13 cellular contexts compared by ENCODE assay signal in genomic region chr6:20455175-20456075, GRCh38. TPM values are rescaled to one million over a fixed set of nuclear protein-coding genes. Genes with fewer than 3 reads are reported as not detected.
A peak's percentile ranks its signal among the peaks of the same experiment; 100 is the strongest.
DNase-seq lines count a peak whose midpoint lies in the region; ATAC-seq, FAIRE-seq and TF ChIP-seq lines count a peak whose summit lies in the region.
"Had no signal": no experiment of that assay in that cellular context is flagged by ENCODE, and none has a peak within 500 bp of the region (broad histone marks: within the 10 kb centered on the region; RNA-seq: fewer than 3 reads in every experiment).

No MANE protein-coding gene starts in this region.

- H4K20me1 ChIP-seq in GM23338 (replicated peaks; ENCODE audit: insufficient read depth) (peaks cover 61% of the 10 kb centered on the region), Karpas-422 (ENCODE audit: insufficient read depth, low read depth, low read length) (0 out of 2 replicates have a peak, but pooled peaks cover 7% of the 10 kb centered on the region)

- H3K79me2 ChIP-seq in GM23338 (replicated peaks; ENCODE audit: insufficient read depth) (peaks cover 100% of the 10 kb centered on the region), Karpas-422 (ENCODE audit: low read length) (peaks cover 100% of the 10 kb centered on the region)

- no peaks in the 10 kb centered on the region for H3K9me2 ChIP-seq in GM23338 (ENCODE audit: insufficient read depth)
- H3K9me2 ChIP-seq in Karpas-422 (replicated peaks; ENCODE audit: insufficient read depth, low read length), result no peaks in the 10 kb centered on the region

- no peaks in the 10 kb centered on the region for H3K9me3 ChIP-seq in A549
- no peaks in the 10 kb centered on the region for H3K9me3 ChIP-seq in Karpas-422 (ENCODE audit: low read length)

- H3K9me3 Mint-ChIP-seq in GM23338, result no peaks in the 10 kb centered on the region
- H3K9me3 Mint-ChIP-seq: natural killer cell had no signal

- no peak for FAIRE-seq in A549 (lab: Jason Lieb, UNC)

- peaks cover 30% of the 10 kb centered on the region for H3K4me1 Mint-ChIP-seq in GM23338

- H3K27me3 Mint-ChIP-seq in GM23338 (ENCODE audit: insufficient read depth, low read depth, poor library complexity), result peaks cover 10% of the 10 kb centered on the region
- H3K27me3 Mint-ChIP-seq: T-helper 17 cell had no signal

- peaks cover 17% of the 10 kb centered on the region; the same call in 2 of the 3 replicates for H3K4me1 ChIP-seq in A549
- peaks cover 20% of the 10 kb centered on the region for H3K4me1 ChIP-seq in GM23338 (ENCODE audit: insufficient read depth)
- H3K4me1 ChIP-seq in Karpas-422 (ENCODE audit: low read length), result no peaks in the 10 kb centered on the region

- no peaks in the 10 kb centered on the region for H3F3A ChIP-seq in GM23338 (replicated peaks; ENCODE audit: low read depth)

- H2AFZ ChIP-seq in GM23338 (no peak overlapping the region), Karpas-422 (ENCODE audit: low read length) (no peak overlapping the region)

- CTCF ChIA-PET in A549 (lab: Yijun Ruan, JAX), result no interaction called here

- no peak for TF ChIP-seq EP300 in A549 (IDR thresholded peaks at IDR 0.05)

- TF ChIP-seq CTCF in A549 (IDR thresholded peaks at IDR 0.05) (no peak), GM23338 (conservative IDR thresholded peaks at IDR 0.05; ENCODE audit: low read depth in 2 of 2) (no peak)

- peak overlapping the region; percentile 28; the same call in 1 of the 3 replicates for H3K4me2 ChIP-seq in A549
- H3K4me2 ChIP-seq in GM23338, result no peak overlapping the region
- H3K4me2 ChIP-seq in Karpas-422 (ENCODE audit: low read depth, low read length, poor library complexity, severe bottlenecking), result no peak overlapping the region

- H3K9ac ChIP-seq in Karpas-422 (ENCODE audit: low read length), result no peak overlapping the region

- H3K27ac Mint-ChIP-seq in GM23338, result peak overlapping the region; percentile 36

- DNase-seq in A549 (ENCODE audit: low read depth in 1 of 2, low spot score in 1 of 2) (no peak), GM23338 (ENCODE audit: low spot score) (no peak), amniotic epithelial cell (ENCODE audit: low read depth) (peak; percentile 28), hepatic stellate cell (ENCODE audit: low spot score) (peak; percentile 9), caudate nucleus (lab: John Stamatoyannopoulos, UW) (no peak), Karpas-422 (no peak), DMS 273 treated with DMSO at 0.1 percent for 48 hours (lab: John Stamatoyannopoulos, UW) (no peak)
- DNase-seq: amniotic stem cell; KBM-7; natural killer cell; stimulated activated CD8-positive, alpha-beta memory T cell treated with anti-CD3 and anti-CD28 coated beads, Interleukin-4, amount 100 ng/mL, for 48 hours; T-helper 17 cell had no signal

- H3K27ac ChIP-seq in A549 (no peak overlapping the region), GM23338 (ENCODE audit: low read depth) (peak overlapping the region; percentile 24; the same call in 1 of the 2 replicates), caudate nucleus (ENCODE audit: low read depth, low read length) (no peak overlapping the region), Karpas-422 (ENCODE audit: low read length) (no peak overlapping the region)

- H3K27me3 ChIP-seq in GM23338 (ENCODE audit: insufficient read depth), result no peaks in the 10 kb centered on the region
- H3K27me3 ChIP-seq in Karpas-422 (ENCODE audit: low read length), result no peaks in the 10 kb centered on the region

- H3K4me3 Mint-ChIP-seq in GM23338, result no peak overlapping the region
- H3K4me3 Mint-ChIP-seq: natural killer cell, T-helper 17 cell had no signal

- H3K36me3 Mint-ChIP-seq in GM23338 (ENCODE audit: low read depth), result peaks cover 39% of the 10 kb centered on the region
- H3K36me3 Mint-ChIP-seq: natural killer cell had no signal

- POLR2A ChIA-PET in A549 (lab: Yijun Ruan, JAX), result no interaction called here

- ATAC-seq in A549 (no peak; a peak in 2 of 6 replicates), GM23338 (no peak), GM21576 (IDR thresholded peaks at IDR 0.05; ENCODE audit: unreplicated experiment) (no peak)
- ATAC-seq: T-helper 17 cell had no signal

- H3K4me3 ChIP-seq in A549, result no peak overlapping the region
- H3K4me3 ChIP-seq in GM23338, result no peak overlapping the region
- H3K4me3 ChIP-seq in Karpas-422 (ENCODE audit: low read length), result no peak overlapping the region

- 52% methylated on average over 5 of the region's 5 CpGs for WGBS in A549 (ENCODE audit: missing lambda C conversion rate)

- H3K36me3 ChIP-seq in GM23338 (ENCODE audit: insufficient read depth), result no peaks in the 10 kb centered on the region; the same call in 1 of the 2 replicates
- peaks cover 30% of the 10 kb centered on the region for H3K36me3 ChIP-seq in Karpas-422 (ENCODE audit: insufficient read depth, low read length)

- TF ChIP-seq POLR2A in A549 (IDR thresholded peaks at IDR 0.05; ENCODE audit: low read length), result no peak

- TF ChIP-seq RAD21 in A549 (conservative IDR thresholded peaks at IDR 0.05 in 1 of 2, IDR thresholded peaks at IDR 0.05 in 1 of 2), result no peak

TF ChIP-seq in A549, 52 proteins besides CTCF, POLR2A, EP300 and RAD21:
- TF ChIP-seq RCOR1 (IDR thresholded peaks at IDR 0.05; ENCODE audit: low read depth, low read length), result no peak
- TF ChIP-seq HOXB13 (CRISPR knock-in tag; IDR thresholded peaks at IDR 0.05; ENCODE audit: low read depth), result no peak
- no peak for TF ChIP-seq FOXS1 (CRISPR knock-in tag; IDR thresholded peaks at IDR 0.05)
- TF ChIP-seq RFX5 (IDR thresholded peaks at IDR 0.05), result no peak
- TF ChIP-seq, protein P1, sequence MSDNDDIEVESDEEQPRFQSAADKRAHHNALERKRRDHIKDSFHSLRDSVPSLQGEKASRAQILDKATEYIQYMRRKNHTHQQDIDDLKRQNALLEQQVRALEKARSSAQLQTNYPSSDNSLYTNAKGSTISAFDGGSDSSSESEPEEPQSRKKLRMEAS (IDR thresholded peaks at IDR 0.05), result no peak

TF ChIP-seq in GM23338, 12 proteins besides CTCF, POLR2A, EP300 and RAD21 (continues in another document):
- TF ChIP-seq, protein P2, sequence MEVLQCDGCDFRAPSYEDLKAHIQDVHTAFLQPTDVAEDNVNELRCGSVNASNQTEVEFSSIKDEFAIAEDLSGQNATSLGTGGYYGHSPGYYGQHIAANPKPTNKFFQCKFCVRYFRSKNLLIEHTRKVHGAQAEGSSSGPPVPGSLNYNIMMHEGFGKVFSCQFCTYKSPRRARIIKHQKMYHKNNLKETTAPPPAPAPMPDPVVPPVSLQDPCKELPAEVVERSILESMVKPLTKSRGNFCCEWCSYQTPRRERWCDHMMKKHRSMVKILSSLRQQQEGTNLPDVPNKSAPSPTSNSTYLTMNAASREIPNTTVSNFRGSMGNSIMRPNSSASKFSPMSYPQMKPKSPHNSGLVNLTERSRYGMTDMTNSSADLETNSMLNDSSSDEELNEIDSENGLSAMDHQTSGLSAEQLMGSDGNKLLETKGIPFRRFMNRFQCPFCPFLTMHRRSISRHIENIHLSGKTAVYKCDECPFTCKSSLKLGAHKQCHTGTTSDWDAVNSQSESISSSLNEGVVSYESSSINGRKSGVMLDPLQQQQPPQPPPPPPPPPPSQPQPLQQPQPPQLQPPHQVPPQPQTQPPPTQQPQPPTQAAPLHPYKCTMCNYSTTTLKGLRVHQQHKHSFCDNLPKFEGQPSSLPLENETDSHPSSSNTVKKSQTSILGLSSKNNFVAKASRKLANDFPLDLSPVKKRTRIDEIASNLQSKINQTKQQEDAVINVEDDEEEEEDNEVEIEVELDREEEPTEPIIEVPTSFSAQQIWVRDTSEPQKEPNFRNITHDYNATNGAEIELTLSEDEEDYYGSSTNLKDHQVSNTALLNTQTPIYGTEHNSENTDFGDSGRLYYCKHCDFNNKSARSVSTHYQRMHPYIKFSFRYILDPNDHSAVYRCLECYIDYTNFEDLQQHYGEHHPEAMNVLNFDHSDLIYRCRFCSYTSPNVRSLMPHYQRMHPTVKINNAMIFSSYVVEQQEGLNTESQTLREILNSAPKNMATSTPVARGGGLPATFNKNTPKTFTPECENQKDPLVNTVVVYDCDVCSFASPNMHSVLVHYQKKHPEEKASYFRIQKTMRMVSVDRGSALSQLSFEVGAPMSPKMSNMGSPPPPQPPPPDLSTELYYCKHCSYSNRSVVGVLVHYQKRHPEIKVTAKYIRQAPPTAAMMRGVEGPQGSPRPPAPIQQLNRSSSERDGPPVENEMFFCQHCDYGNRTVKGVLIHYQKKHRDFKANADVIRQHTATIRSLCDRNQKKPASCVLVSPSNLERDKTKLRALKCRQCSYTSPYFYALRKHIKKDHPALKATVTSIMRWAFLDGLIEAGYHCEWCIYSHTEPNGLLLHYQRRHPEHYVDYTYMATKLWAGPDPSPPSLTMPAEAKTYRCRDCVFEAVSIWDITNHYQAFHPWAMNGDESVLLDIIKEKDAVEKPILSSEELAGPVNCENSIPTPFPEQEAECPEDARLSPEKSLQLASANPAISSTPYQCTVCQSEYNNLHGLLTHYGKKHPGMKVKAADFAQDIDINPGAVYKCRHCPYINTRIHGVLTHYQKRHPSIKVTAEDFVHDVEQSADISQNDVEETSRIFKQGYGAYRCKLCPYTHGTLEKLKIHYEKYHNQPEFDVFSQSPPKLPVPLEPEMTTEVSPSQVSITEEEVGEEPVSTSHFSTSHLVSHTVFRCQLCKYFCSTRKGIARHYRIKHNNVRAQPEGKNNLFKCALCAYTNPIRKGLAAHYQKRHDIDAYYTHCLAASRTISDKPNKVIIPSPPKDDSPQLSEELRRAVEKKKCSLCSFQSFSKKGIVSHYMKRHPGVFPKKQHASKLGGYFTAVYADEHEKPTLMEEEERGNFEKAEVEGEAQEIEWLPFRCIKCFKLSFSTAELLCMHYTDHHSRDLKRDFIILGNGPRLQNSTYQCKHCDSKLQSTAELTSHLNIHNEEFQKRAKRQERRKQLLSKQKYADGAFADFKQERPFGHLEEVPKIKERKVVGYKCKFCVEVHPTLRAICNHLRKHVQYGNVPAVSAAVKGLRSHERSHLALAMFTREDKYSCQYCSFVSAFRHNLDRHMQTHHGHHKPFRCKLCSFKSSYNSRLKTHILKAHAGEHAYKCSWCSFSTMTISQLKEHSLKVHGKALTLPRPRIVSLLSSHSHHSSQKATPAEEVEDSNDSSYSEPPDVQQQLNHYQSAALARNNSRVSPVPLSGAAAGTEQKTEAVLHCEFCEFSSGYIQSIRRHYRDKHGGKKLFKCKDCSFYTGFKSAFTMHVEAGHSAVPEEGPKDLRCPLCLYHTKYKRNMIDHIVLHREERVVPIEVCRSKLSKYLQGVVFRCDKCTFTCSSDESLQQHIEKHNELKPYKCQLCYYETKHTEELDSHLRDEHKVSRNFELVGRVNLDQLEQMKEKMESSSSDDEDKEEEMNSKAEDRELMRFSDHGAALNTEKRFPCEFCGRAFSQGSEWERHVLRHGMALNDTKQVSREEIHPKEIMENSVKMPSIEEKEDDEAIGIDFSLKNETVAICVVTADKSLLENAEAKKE (CRISPR knock-in tag; IDR thresholded peaks at IDR 0.05), result no peak

RNA-seq across cellular contexts. Expression of gene E2F3, which starts 53.7 kb away (rescaled TPM):
- polyA plus RNA-seq in A549 (2011; rRNA removed) (17.3 and 18.0 TPM in 2 replicates), A549 (2017; fragmentation: RNase III; extraction: RNeasy Plus Mini Kit Qiagen cat#74134 plus additional on column Dnase treatment) (14.0 to 15.5 TPM (median 14.4 TPM) in 3 replicates), GM23338 (2016; fragmentation: Nextera tagmentation; extraction: Ambion mirVana) (26.4 and 27.2 TPM in 2 replicates)
- polyA plus RNA-seq in A549 (2012; cell fraction: cytosol; rRNA removed), result 6.5 and 7.1 TPM in 2 replicates
- 8.1 and 12.7 TPM in 2 replicates for polyA plus RNA-seq in A549 (2012; cell fraction: nucleus; rRNA removed)
- polyA minus RNA-seq in A549 (2011; rRNA and poly(A)+ RNA removed), result 11.1 and 13.2 TPM in 2 replicates
- total RNA-seq in GM23338 (2014; rRNA removed; shearing (Covaris generic)), result 33.5 and 37.2 TPM in 2 replicates
- total RNA-seq in Karpas-422 (2014; rRNA removed; shearing (Covaris generic); ENCODE audit: low replicate concordance), result 12.3 and 13.8 TPM in 2 replicates

Comparison
In these comparisons a context has a peak if more than half of its experiments do, and no peak if none do; other contexts are left out.
1. DNase-seq: peak in amniotic epithelial cell (single experiment) and hepatic stellate cell (single experiment); none in A549 (0 of 2), GM23338 (single experiment), caudate nucleus (0 of 61), Karpas-422 (single experiment) and DMS 273 treated with DMSO at 0.1 percent for 48 hours (single experiment).